Comparison of ENCODE assay signal across 29 cellular contexts in the genomic region with DNA sequence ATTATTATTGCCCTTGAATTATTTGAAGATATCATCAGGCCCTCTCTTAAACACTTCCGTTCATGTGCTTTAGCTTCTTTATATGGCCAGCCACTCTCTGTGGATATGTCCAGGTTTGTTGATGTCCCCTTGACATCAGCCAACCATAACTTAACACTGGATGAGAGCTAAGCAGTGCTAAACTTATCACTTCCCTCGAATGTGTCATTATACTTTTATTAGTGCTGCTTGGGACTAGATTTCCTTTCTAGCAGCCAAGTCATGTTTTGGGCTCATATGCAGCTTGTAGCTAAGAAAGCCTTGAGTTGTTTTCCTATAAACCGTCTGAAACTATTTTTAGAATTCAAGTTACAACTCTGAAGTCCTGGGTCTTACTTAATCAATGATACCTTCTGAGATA.
"Had no signal": no experiment of that assay in that cellular context is flagged by ENCODE, and none has a peak within 500 bp of the region (broad histone marks: within the 10 kb centered on the region; RNA-seq: fewer than 3 reads in every experiment).

No MANE protein-coding gene starts in this region.

- H3K27ac Mint-ChIP-seq: activated CD4-positive, alpha-beta memory T cell treated with anti-CD3 and anti-CD28 coated beads, Interleukin-2, amount 10 ng/mL, durations not matched to agents 7 days and 5 days; activated CD4-positive, alpha-beta T cell treated with anti-CD3 and anti-CD28 coated beads, Interleukin-2, amount 10 ng/mL, durations not matched to agents 24 days and 14 days; activated naive CD4-positive, alpha-beta T cell treated with anti-CD3 and anti-CD28 coated beads, Interleukin-2, amount 10 ng/mL, durations not matched to agents 7 days and 5 days; activated naive CD8-positive, alpha-beta T cell treated with anti-CD3 and anti-CD28 coated beads, Interleukin-2, amount 10 ng/mL, durations not matched to agents 7 days and 5 days; activated T-cell treated with anti-CD3 and anti-CD28 coated beads, Interleukin-2, amount 50 U/mL, for 24 hours; naive thymus-derived CD4-positive, alpha-beta T cell; neural progenitor cell; stimulated activated effector memory CD8-positive, alpha-beta T cell treated with anti-CD3 and anti-CD28 coated beads, Interleukin-12 subunit alpha, Interleukin-12 subunit beta, amount 100 ng/mL, for 72 hours; stimulated activated naive CD8-positive, alpha-beta T cell treated with anti-CD3 and anti-CD28 coated beads, Interleukin-15, Interleukin-2, amounts not matched to agents 100 ng/mL and 50 ng/mL, for 24 hours; T-helper 17 cell had no signal

- DNase-seq: activated CD4-positive, alpha-beta memory T cell treated with anti-CD3 and anti-CD28 coated beads, Interleukin-2, amount 10 ng/mL, durations not matched to agents 7 days and 5 days; activated CD4-positive, alpha-beta T cell treated with anti-CD3 and anti-CD28 coated beads, Interleukin-2, amount 10 ng/mL, durations not matched to agents 24 days and 14 days; activated CD8-positive, alpha-beta memory T cell treated with anti-CD3 and anti-CD28 coated beads, Interleukin-2, amount 50 U/mL, for 48 hours; activated gamma-delta T cell; activated naive CD4-positive, alpha-beta T cell treated with anti-CD3 and anti-CD28 coated beads, Interleukin-2, amount 10 ng/mL, durations not matched to agents 7 days and 5 days; activated naive CD8-positive, alpha-beta T cell treated with anti-CD3 and anti-CD28 coated beads, Interleukin-2, amount 10 ng/mL, durations not matched to agents 7 days and 5 days; activated T-cell treated with anti-CD3 and anti-CD28 coated beads, Interleukin-2, amount 50 U/mL, for 24 hours; dermis blood vessel endothelial cell; effector CD8-positive, alpha-beta T cell; islet precursor cell; midbrain; naive thymus-derived CD4-positive, alpha-beta T cell; occipital lobe; posterior cingulate gyrus; stimulated activated CD4-positive, alpha-beta T cell treated with anti-CD3 and anti-CD28 coated beads, Interleukin-4, amount 100 ng/mL, for 24 hours; T-helper 17 cell; T1000; upper lobe of left lung; WERI-Rb-1 had no signal

- H3K4me1 Mint-ChIP-seq: activated CD4-positive, alpha-beta memory T cell treated with anti-CD3 and anti-CD28 coated beads, Interleukin-2, amount 10 ng/mL, durations not matched to agents 7 days and 5 days; activated CD4-positive, alpha-beta T cell treated with anti-CD3 and anti-CD28 coated beads, Interleukin-2, amount 10 ng/mL, durations not matched to agents 24 days and 14 days; activated naive CD4-positive, alpha-beta T cell treated with anti-CD3 and anti-CD28 coated beads, Interleukin-2, amount 10 ng/mL, durations not matched to agents 7 days and 5 days; activated naive CD8-positive, alpha-beta T cell treated with anti-CD3 and anti-CD28 coated beads, Interleukin-2, amount 10 ng/mL, durations not matched to agents 7 days and 5 days; central memory CD8-positive, alpha-beta T cell; stimulated activated effector memory CD8-positive, alpha-beta T cell treated with anti-CD3 and anti-CD28 coated beads, Interleukin-12 subunit alpha, Interleukin-12 subunit beta, amount 100 ng/mL, for 72 hours; T-helper 17 cell had no signal

- H3K27me3 Mint-ChIP-seq: activated CD4-positive, alpha-beta memory T cell treated with anti-CD3 and anti-CD28 coated beads, Interleukin-2, amount 10 ng/mL, durations not matched to agents 7 days and 5 days had no signal

- H3K9ac ChIP-seq: neural progenitor cell had no signal

- H3K4me2 ChIP-seq: hepatocyte, neural progenitor cell had no signal

- H3K4me3 ChIP-seq: breast epithelium, gastroesophageal sphincter, hepatocyte, neural progenitor cell, upper lobe of left lung had no signal

- H3K4me1 ChIP-seq: breast epithelium, gastroesophageal sphincter, neural progenitor cell, upper lobe of left lung had no signal

- H3K9me3 Mint-ChIP-seq: activated CD4-positive, alpha-beta memory T cell treated with anti-CD3 and anti-CD28 coated beads, Interleukin-2, amount 10 ng/mL, durations not matched to agents 7 days and 5 days; activated CD4-positive, alpha-beta T cell treated with anti-CD3 and anti-CD28 coated beads, Interleukin-2, amount 10 ng/mL, durations not matched to agents 24 days and 14 days; activated naive CD4-positive, alpha-beta T cell treated with anti-CD3 and anti-CD28 coated beads, Interleukin-2, amount 10 ng/mL, durations not matched to agents 7 days and 5 days; activated naive CD8-positive, alpha-beta T cell treated with anti-CD3 and anti-CD28 coated beads, Interleukin-2, amount 10 ng/mL, durations not matched to agents 7 days and 5 days; activated T-cell treated with anti-CD3 and anti-CD28 coated beads, Interleukin-2, amount 50 U/mL, for 24 hours; neural progenitor cell; stimulated activated effector memory CD8-positive, alpha-beta T cell treated with anti-CD3 and anti-CD28 coated beads, Interleukin-12 subunit alpha, Interleukin-12 subunit beta, amount 100 ng/mL, for 72 hours; stimulated activated naive CD8-positive, alpha-beta T cell treated with anti-CD3 and anti-CD28 coated beads, Interleukin-15, Interleukin-2, amounts not matched to agents 100 ng/mL and 50 ng/mL, for 24 hours had no signal

- H3K4me3 Mint-ChIP-seq: activated CD4-positive, alpha-beta memory T cell treated with anti-CD3 and anti-CD28 coated beads, Interleukin-2, amount 10 ng/mL, durations not matched to agents 7 days and 5 days; activated CD4-positive, alpha-beta T cell treated with anti-CD3 and anti-CD28 coated beads, Interleukin-2, amount 10 ng/mL, durations not matched to agents 24 days and 14 days; activated naive CD4-positive, alpha-beta T cell treated with anti-CD3 and anti-CD28 coated beads, Interleukin-2, amount 10 ng/mL, durations not matched to agents 7 days and 5 days; activated naive CD8-positive, alpha-beta T cell treated with anti-CD3 and anti-CD28 coated beads, Interleukin-2, amount 10 ng/mL, durations not matched to agents 7 days and 5 days; activated T-cell treated with anti-CD3 and anti-CD28 coated beads, Interleukin-2, amount 50 U/mL, for 24 hours; central memory CD8-positive, alpha-beta T cell; naive thymus-derived CD4-positive, alpha-beta T cell; neural progenitor cell; stimulated activated effector memory CD8-positive, alpha-beta T cell treated with anti-CD3 and anti-CD28 coated beads, Interleukin-12 subunit alpha, Interleukin-12 subunit beta, amount 100 ng/mL, for 72 hours; stimulated activated naive CD8-positive, alpha-beta T cell treated with anti-CD3 and anti-CD28 coated beads, Interleukin-15, Interleukin-2, amounts not matched to agents 100 ng/mL and 50 ng/mL, for 24 hours; T-helper 17 cell had no signal

- H3K36me3 ChIP-seq: breast epithelium, gastroesophageal sphincter, neural progenitor cell, upper lobe of left lung, WERI-Rb-1 had no signal

- H3K9me3 ChIP-seq: breast epithelium, gastroesophageal sphincter, upper lobe of left lung had no signal

- H3K27ac ChIP-seq: breast epithelium, epithelial cell of prostate, gastroesophageal sphincter, hepatocyte, neural progenitor cell, upper lobe of left lung, WERI-Rb-1 had no signal

- H3K27me3 ChIP-seq: breast epithelium, gastroesophageal sphincter, hepatocyte, neural progenitor cell, upper lobe of left lung had no signal

- H3K36me3 Mint-ChIP-seq: activated naive CD4-positive, alpha-beta T cell treated with anti-CD3 and anti-CD28 coated beads, Interleukin-2, amount 10 ng/mL, durations not matched to agents 7 days and 5 days; activated naive CD8-positive, alpha-beta T cell treated with anti-CD3 and anti-CD28 coated beads, Interleukin-2, amount 10 ng/mL, durations not matched to agents 7 days and 5 days; naive thymus-derived CD4-positive, alpha-beta T cell; neural progenitor cell; stimulated activated effector memory CD8-positive, alpha-beta T cell treated with anti-CD3 and anti-CD28 coated beads, Interleukin-12 subunit alpha, Interleukin-12 subunit beta, amount 100 ng/mL, for 72 hours had no signal

- ATAC-seq: activated CD4-positive, CD25-positive, alpha-beta regulatory T cell treated with anti-CD3 and anti-CD28 coated beads, Interleukin-2, amount 50 U/mL, for 24 hours; gastroesophageal sphincter; naive thymus-derived CD4-positive, alpha-beta T cell; SK-N-SH treated with all-trans-retinoic acid at 6 μM for 48 hours; stimulated activated effector memory CD8-positive, alpha-beta T cell treated with anti-CD3 and anti-CD28 coated beads, Interleukin-12 subunit alpha, Interleukin-12 subunit beta, amount 100 ng/mL, for 72 hours; T-helper 17 cell had no signal
